Comparison of ENCODE assay signal across 8 cellular contexts in genomic region chr12:65962921-65963883, GRCh38.
A peak's percentile ranks its signal among the peaks of the same experiment; 100 is the strongest.
DNase-seq lines count a peak whose midpoint lies in the region; TF ChIP-seq lines count a peak whose summit lies in the region.

No MANE protein-coding gene starts in this region.

- H3K4me3 ChIP-seq in MG63 (no peak overlapping the region), colonic mucosa (no peak overlapping the region)

- CTCF ChIA-PET in activated CD4-positive, alpha-beta T cell treated with anti-CD3 and anti-CD28 coated beads, Interleukin-2, amount 10 ng/mL, durations not matched to agents 7 days and 5 days (lab: Charles Lee), result no interaction called here

- no peaks in the 10 kb centered on the region for H3K4me1 ChIP-seq in colonic mucosa

- POLR2A ChIA-PET in activated CD4-positive, alpha-beta T cell treated with anti-CD3 and anti-CD28 coated beads, Interleukin-2, amount 10 ng/mL, durations not matched to agents 7 days and 5 days (lab: Charles Lee), result no interaction called here

- H3K27me3 Mint-ChIP-seq in activated CD4-positive, alpha-beta T cell treated with anti-CD3 and anti-CD28 coated beads, Interleukin-2, amount 10 ng/mL, durations not matched to agents 7 days and 5 days, result peaks cover 23% of the 10 kb centered on the region

- no peak overlapping the region for H3K27ac Mint-ChIP-seq in activated CD4-positive, alpha-beta T cell treated with anti-CD3 and anti-CD28 coated beads, Interleukin-2, amount 10 ng/mL, durations not matched to agents 7 days and 5 days

- H3K4me1 Mint-ChIP-seq in activated CD4-positive, alpha-beta T cell treated with anti-CD3 and anti-CD28 coated beads, Interleukin-2, amount 10 ng/mL, durations not matched to agents 7 days and 5 days, result no peaks in the 10 kb centered on the region

- no peaks in the 10 kb centered on the region for H3K9me3 Mint-ChIP-seq in activated CD4-positive, alpha-beta T cell treated with anti-CD3 and anti-CD28 coated beads, Interleukin-2, amount 10 ng/mL, durations not matched to agents 7 days and 5 days

- H3K36me3 ChIP-seq in MG63 (no peaks in the 10 kb centered on the region), colonic mucosa (no peaks in the 10 kb centered on the region)

- intact Hi-C loops in colonic mucosa (cut with DNase I), result no loop called here

- no peak overlapping the region for H3K4me3 Mint-ChIP-seq in activated CD4-positive, alpha-beta T cell treated with anti-CD3 and anti-CD28 coated beads, Interleukin-2, amount 10 ng/mL, durations not matched to agents 7 days and 5 days

- H3K27me3 ChIP-seq in MG63 (no peaks in the 10 kb centered on the region), colonic mucosa (no peaks in the 10 kb centered on the region)

- H3K9me3 ChIP-seq in MG63, result no peaks in the 10 kb centered on the region
- H3K9me3 ChIP-seq in colonic mucosa, result no peaks in the 10 kb centered on the region

- DNase-seq in activated CD4-positive, alpha-beta T cell treated with anti-CD3 and anti-CD28 coated beads for 48 hours, result peak; percentile 49
- DNase-seq in activated CD4-positive, alpha-beta T cell treated with anti-CD3 and anti-CD28 coated beads, Interleukin-2, amount 10 ng/mL, durations not matched to agents 7 days and 5 days, result no peak
- DNase-seq in MG63 (peak; percentile 19), colonic mucosa (peak; percentile 41), retina (peak; percentile 34), NCI-H1092 treated with DMSO at 0.1 percent for 48 hours (lab: John Stamatoyannopoulos, UW) (no peak), NCI-H128 (lab: John Stamatoyannopoulos, UW; ENCODE audit: unreplicated experiment) (no peak)
- DNase-seq in stimulated activated naive CD4-positive, alpha-beta T cell (lab: John Stamatoyannopoulos, UW), result no peak

- H3K9ac ChIP-seq in colonic mucosa (ENCODE audit: low read depth in 2 of 2, low read length in 2 of 2), result no peak overlapping the region

- H3K27ac ChIP-seq in colonic mucosa, result no peak overlapping the region

- no peak for TF ChIP-seq CTCF in colonic mucosa (IDR thresholded peaks at IDR 0.05)

- no peaks in the 10 kb centered on the region for H3K36me3 Mint-ChIP-seq in activated CD4-positive, alpha-beta T cell treated with anti-CD3 and anti-CD28 coated beads, Interleukin-2, amount 10 ng/mL, durations not matched to agents 7 days and 5 days (ENCODE audit: low read depth)

Comparison
In these comparisons a context has a peak if more than half of its experiments do, and no peak if none do; other contexts are left out.
1. DNase-seq: peak in activated CD4-positive, alpha-beta T cell treated with anti-CD3 and anti-CD28 coated beads for 48 hours (single experiment), MG63 (single experiment), colonic mucosa (single experiment) and retina (single experiment); none in activated CD4-positive, alpha-beta T cell treated with anti-CD3 and anti-CD28 coated beads, Interleukin-2, amount 10 ng/mL, durations not matched to agents 7 days and 5 days (single experiment), NCI-H1092 treated with DMSO at 0.1 percent for 48 hours (single experiment), NCI-H128 (single experiment) and stimulated activated naive CD4-positive, alpha-beta T cell (0 of 6).